Comparison of ENCODE assay signal across 29 cellular contexts in the genomic region with DNA sequence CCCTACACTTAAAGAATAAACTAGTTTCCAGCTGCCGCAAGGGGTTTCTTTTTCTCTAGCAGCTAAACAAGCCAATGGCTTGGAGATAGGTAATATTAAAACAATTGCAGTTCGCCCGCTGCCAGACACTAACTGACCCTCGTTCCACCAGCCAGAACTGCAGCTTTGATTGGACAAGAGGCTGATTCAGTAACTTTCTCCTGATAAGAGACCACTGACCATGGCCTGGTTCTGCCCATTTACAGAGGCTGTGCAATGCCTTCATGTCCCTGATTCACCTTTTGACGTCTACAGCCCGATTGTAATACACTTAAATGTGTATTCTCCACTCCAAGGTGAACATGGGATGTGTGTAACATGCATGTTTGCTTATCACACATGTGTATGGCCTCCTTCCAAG.
"Had no signal": no experiment of that assay in that cellular context is flagged by ENCODE, and none has a peak within 500 bp of the region (broad histone marks: within the 10 kb centered on the region; RNA-seq: fewer than 3 reads in every experiment).

No MANE protein-coding gene starts in this region.

- H3K27ac ChIP-seq: colonic mucosa, coronary artery, dorsolateral prefrontal cortex, epithelial cell of prostate, esophagus muscularis mucosa, esophagus squamous epithelium, foreskin keratinocyte, gastrocnemius medialis, gastroesophageal sphincter, heart left ventricle, heart right ventricle, hepatocyte had no signal

- H3K4me2 ChIP-seq: hepatocyte had no signal

- H3K4me1 ChIP-seq: colonic mucosa, foreskin keratinocyte had no signal

- H3K9me3 ChIP-seq: colonic mucosa, esophagus muscularis mucosa, esophagus squamous epithelium, gastrocnemius medialis, gastroesophageal sphincter, heart left ventricle, heart right ventricle had no signal

- DNase-seq: colonic mucosa; cortex of kidney; dermis blood vessel endothelial cell; dorsolateral prefrontal cortex; effector CD4-positive, alpha-beta T cell; effector CD8-positive, alpha-beta T cell; effector memory CD4-positive, alpha-beta T cell; effector memory CD8-positive, alpha-beta T cell; endodermal cell; erythroblast; esophagus squamous epithelium; foreskin fibroblast; foreskin keratinocyte; foreskin melanocyte; gastrocnemius medialis; glutamatergic neuron; head of caudate nucleus; heart left ventricle; heart right ventricle had no signal

- H3K27me3 ChIP-seq: dorsolateral prefrontal cortex had no signal

- ATAC-seq: effector memory CD8-positive, alpha-beta T cell; esophagus mucosa; foreskin keratinocyte; gastrocnemius medialis; gastroesophageal sphincter; heart left ventricle; heart right ventricle had no signal

- FAIRE-seq: colon, endometrium, endothelial cell of umbilical vein, frontal cortex had no signal

- H3K4me3 ChIP-seq: colonic mucosa, coronary artery, dorsolateral prefrontal cortex, esophagus muscularis mucosa, esophagus squamous epithelium, gastrocnemius medialis, gastroesophageal sphincter, heart left ventricle, heart right ventricle, hepatocyte had no signal

- H3K36me3 ChIP-seq: colonic mucosa, esophagus muscularis mucosa, esophagus squamous epithelium, gastrocnemius medialis, gastroesophageal sphincter, heart left ventricle, heart right ventricle had no signal
